Comparison of ENCODE assay signal across 16 cellular contexts in the genomic region with DNA sequence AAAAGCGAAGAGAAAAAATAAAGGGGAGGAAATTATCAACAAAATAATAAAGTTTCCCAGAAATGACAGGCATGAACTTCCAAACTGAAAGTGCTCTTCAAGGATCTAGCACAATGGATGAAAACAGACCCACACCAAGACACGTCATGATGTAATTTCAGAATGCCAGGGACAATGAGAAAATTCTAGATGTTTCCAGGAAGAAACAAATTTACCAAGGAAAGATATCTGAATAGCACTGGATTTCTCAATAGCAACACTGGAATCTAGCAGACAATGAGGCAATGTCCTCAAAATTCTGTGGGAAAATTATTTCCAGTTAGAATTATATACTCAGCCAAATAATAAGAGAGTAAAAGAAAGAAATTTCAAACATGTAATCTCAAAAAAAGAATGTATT. TPM values are rescaled to one million over a fixed set of nuclear protein-coding genes. Genes with fewer than 3 reads are reported as not detected.
A peak's percentile ranks its signal among the peaks of the same experiment; 100 is the strongest.
DNase-seq lines count a peak whose midpoint lies in the region; TF ChIP-seq lines count a peak whose summit lies in the region.
"Had no signal": no experiment of that assay in that cellular context is flagged by ENCODE, and none has a peak within 500 bp of the region (broad histone marks: within the 10 kb centered on the region; RNA-seq: fewer than 3 reads in every experiment).

No MANE protein-coding gene starts in this region.

- peaks cover 35% of the 10 kb centered on the region for H3K4me1 Mint-ChIP-seq in HFFc6 (ENCODE audit: low read depth)

- TF ChIP-seq EP300 in tibial nerve (IDR thresholded peaks at IDR 0.05): no peak

- 58 to 67% methylated on average over 2 of the region's 2 CpGs for WGBS in tibial nerve, 2 donors

- H3K36me3 ChIP-seq in tibial nerve: no peaks in the 10 kb centered on the region
- H3K36me3 ChIP-seq: pancreas had no signal

- intact Hi-C loops in posterior vena cava (cut with DNase I): no loop called here

- DNase-seq in HFFc6: no peak
- peak; percentile 69 for DNase-seq in iris pigment epithelial cell (ENCODE audit: low read depth)
- DNase-seq in stromal cell of bone marrow (ENCODE audit: low read depth): peak; percentile 40
- no peak for DNase-seq in tibial nerve (ENCODE audit: low spot score in 2 of 2)
- DNase-seq in erythroblast (lab: John Stamatoyannopoulos, UW): no peak
- no peak for DNase-seq in NCI-H69 (lab: John Stamatoyannopoulos, UW)
- DNase-seq in posterior vena cava (ENCODE audit: low spot score): no peak
- DNase-seq: activated naive CD4-positive, alpha-beta T cell treated with anti-CD3 and anti-CD28 coated beads, Interleukin-2, amount 50 U/mL, for 16 hours; CD4-positive, alpha-beta T cell; GDM1; KBM-7; NCI-H2029; pancreas; SJCRH30; stimulated activated naive CD8-positive, alpha-beta T cell treated with anti-CD3 and anti-CD28 coated beads, Interleukin-15, Interleukin-2, amounts not matched to agents 100 U/mL and 50 U/mL, for 24 hours had no signal

- no peaks in the 10 kb centered on the region for H3K36me3 Mint-ChIP-seq in HFFc6 (ENCODE audit: low read depth)

- TF ChIP-seq POLR2A in tibial nerve (IDR thresholded peaks at IDR 0.05) (no peak), erythroblast (IDR thresholded peaks at IDR 0.05; ENCODE audit: low read length) (no peak)

- no peak for TF ChIP-seq CTCF in HFFc6 (IDR thresholded peaks at IDR 0.05)
- no peak for TF ChIP-seq CTCF in tibial nerve (IDR thresholded peaks at IDR 0.05)

- no peaks in the 10 kb centered on the region for H3K9me3 Mint-ChIP-seq in HFFc6
- H3K9me3 Mint-ChIP-seq: CD4-positive, alpha-beta T cell had no signal

- no peak overlapping the region for H3K4me3 ChIP-seq in tibial nerve
- H3K4me3 ChIP-seq: pancreas, SJCRH30 had no signal

- no peak overlapping the region for H3K4me3 Mint-ChIP-seq in HFFc6
- H3K4me3 Mint-ChIP-seq: CD4-positive, alpha-beta T cell had no signal

- H3K9me3 ChIP-seq in tibial nerve: no peaks in the 10 kb centered on the region
- H3K9me3 ChIP-seq: pancreas, SJCRH30 had no signal

- H3K27ac ChIP-seq in cingulate gyrus (ENCODE audit: low read depth, low read length) (peak overlapping the region; percentile 41), tibial nerve (peak overlapping the region in 2 of 4 donors; percentile 54 to 64)
- H3K27ac ChIP-seq: pancreas, SJCRH30 had no signal

- no peaks in the 10 kb centered on the region for H3K27me3 Mint-ChIP-seq in HFFc6 (ENCODE audit: insufficient read depth)
- H3K27me3 Mint-ChIP-seq: CD4-positive, alpha-beta T cell had no signal

- peak overlapping the region; percentile 52 for H3K27ac Mint-ChIP-seq in HFFc6
- H3K27ac Mint-ChIP-seq: CD4-positive, alpha-beta T cell had no signal

- H3K4me1 ChIP-seq in tibial nerve: peaks cover 0 to 40% (median 0%) of the 10 kb centered on the region in 4 donors

- no peaks in the 10 kb centered on the region for H3K27me3 ChIP-seq in tibial nerve
- H3K27me3 ChIP-seq: pancreas, SJCRH30 had no signal

RNA-seq across cellular contexts. Expression of a gene that starts 46.0 kb away (rescaled TPM):
- 100 to 1,000 TPM in 1 of 6 experiments, 10 to 100 TPM in 5; 82.0 to 106 (median 92.8) TPM for total RNA-seq in HFFc6 (2021; fragmentation: NEBNext Ultra II Directional; extraction: Animal tissue kit (Norgen Biotek cat#: 25700))
- total RNA-seq in tibial nerve: 100 to 1,000 TPM; 110 to 134 (median 118) TPM
- 100 to 1,000 TPM in 1 of 2 donors, 10 to 100 TPM in 1; 97.4 to 132 TPM for total RNA-seq in posterior vena cava

Comparison
In these comparisons a context has a peak if more than half of its experiments do, and no peak if none do; other contexts are left out.
1. DNase-seq: peak in iris pigment epithelial cell (single experiment) and stromal cell of bone marrow (single experiment); none in HFFc6 (single experiment), tibial nerve (0 of 2), erythroblast (0 of 2), NCI-H69 (single experiment) and posterior vena cava (single experiment).